23 cellular contexts compared by ENCODE assay signal in the genomic region with DNA sequence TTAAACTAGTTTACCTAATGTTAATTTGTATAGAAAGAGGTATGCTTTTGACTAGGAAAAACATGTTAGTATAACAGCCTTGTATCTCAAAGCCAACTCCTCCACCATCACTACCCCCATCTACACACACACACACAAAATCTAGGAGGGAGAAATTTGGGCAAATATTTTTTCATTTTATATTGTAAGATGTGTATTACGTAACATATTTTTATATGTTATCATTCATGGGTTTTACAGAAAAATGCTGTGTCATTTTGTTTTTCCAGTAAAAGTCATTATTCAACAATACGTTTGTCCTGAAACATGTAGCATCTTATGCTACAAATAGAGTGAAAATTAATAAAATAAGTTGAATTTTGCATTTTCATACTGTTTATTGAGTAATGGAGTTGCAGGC. TPM values are rescaled to one million over a fixed set of nuclear protein-coding genes. Genes with fewer than 3 reads are reported as not detected.
DNase-seq lines count a peak whose midpoint lies in the region; ATAC-seq and TF ChIP-seq lines count a peak whose summit lies in the region.
"Had no signal": no experiment of that assay in that cellular context is flagged by ENCODE, and none has a peak within 500 bp of the region (broad histone marks: within the 10 kb centered on the region; RNA-seq: fewer than 3 reads in every experiment).

No MANE protein-coding gene starts in this region.

- no peak overlapping the region for H2AK9ac ChIP-seq in IMR-90 (replicated peaks; ENCODE audit: low read depth, low read length, poor library complexity)

- no peak for TF ChIP-seq EP300 in transverse colon (IDR thresholded peaks at IDR 0.05; ENCODE audit: low read depth)

- intact Hi-C loops in IMR-90 (cut with micrococcal nuclease): no loop called here
- intact Hi-C loops in transverse colon (cut with DNase I; ENCODE audit: low total_unique reads): no loop called here

- no peak overlapping the region for H3K4ac ChIP-seq in IMR-90 (ENCODE audit: low read depth, low read length)

- no peaks in the 10 kb centered on the region for H3K79me1 ChIP-seq in IMR-90 (ENCODE audit: low read depth in 1 of 2, low read length in 2 of 2)

- H3K9me3 ChIP-seq in IMR-90 (ENCODE audit: control insufficient read depth, insufficient read depth, low read length) (no peaks in the 10 kb centered on the region), hepatocyte (ENCODE audit: low read depth) (peaks cover 6% of the 10 kb centered on the region), transverse colon (no peaks in the 10 kb centered on the region)
- H3K9me3 ChIP-seq: MG63 had no signal

- no peaks in the 10 kb centered on the region for H3K9me2 ChIP-seq in hepatocyte (replicated peaks; ENCODE audit: insufficient read depth)

- no peaks in the 10 kb centered on the region for H4K20me1 ChIP-seq in IMR-90 (ENCODE audit: insufficient read depth, low read length)
- H4K20me1 ChIP-seq in hepatocyte (ENCODE audit: insufficient read depth, poor library complexity, severe bottlenecking): no peaks in the 10 kb centered on the region

- POLR2A ChIA-PET in IMR-90 (lab: Charles Lee; ENCODE audit: unreplicated experiment): no interaction called here

- H2AK5ac ChIP-seq in IMR-90 (ENCODE audit: low read depth, low read length): no peak overlapping the region

- ATAC-seq in IMR-90 (ENCODE audit: low read depth): no peak
- ATAC-seq: GM12878, K562 had no signal

- H3K79me2 ChIP-seq in hepatocyte: peaks cover 12% of the 10 kb centered on the region

- H2BK20ac ChIP-seq in IMR-90 (ENCODE audit: low read depth, low read length): no peak overlapping the region

- no peak overlapping the region for H2BK15ac ChIP-seq in IMR-90 (ENCODE audit: low read depth, low read length)

- no peak overlapping the region for H3K18ac ChIP-seq in IMR-90 (ENCODE audit: low read depth, low read length)

- DNase-seq in T-helper 1 cell (no peak), IMR-90 (no peak), hepatocyte (ENCODE audit: low spot score) (no peak), transverse colon (no peak), activated T-cell treated with anti-CD3 and anti-CD28 coated beads for 4 hours (no peak), GOT3 (lab: John Stamatoyannopoulos, UW) (no peak)
- DNase-seq: 8988T; Caco-2; CD4-positive, alpha-beta memory T cell; GM23248; H9; MG63; NCI-H1694; NCI-H2029 treated with DMSO at 0.1 percent for 48 hours; NCI-H69; Right ventricle myocardium superior; RPMI8226 had no signal

- dilution Hi-C loops in IMR-90 (cut with HindIII; ENCODE audit: low sequenced_read_pairs, unreplicated experiment): no loop called here

- TF ChIP-seq POLR2A in IMR-90 (IDR thresholded peaks at IDR 0.05; ENCODE audit: low read depth, low read length): no peak
- TF ChIP-seq POLR2A in transverse colon (IDR thresholded peaks at IDR 0.05): no peak

- in situ Hi-C loops in IMR-90 (cut with MboI; ENCODE audit: low sequenced_read_pairs): no loop called here
- in situ Hi-C loops in transverse colon (cut with MboI; ENCODE audit: low pct_ligation_motif_present in 1 of 4, low pct_unique_long_range_greater_than_20kb in 1 of 4, low sequenced_read_pairs in 3 of 4): no loop called here

- H3K27me3 Mint-ChIP-seq in T-helper 1 cell treated with Interleukin-12 subunit alpha and Interleukin-12 subunit beta and Interleukin-4 antibody, amounts not matched to agents 30 μg/mL and 1 μg/mL, for 36 hours (ENCODE audit: low read depth): no peaks in the 10 kb centered on the region
- H3K27me3 Mint-ChIP-seq: CD4-positive, alpha-beta memory T cell had no signal

- no peak overlapping the region for H3K23ac ChIP-seq in IMR-90 (ENCODE audit: low read depth, low read length)

- TF ChIP-seq CTCF in IMR-90 (conservative IDR thresholded peaks at IDR 0.05; ENCODE audit: low read depth, low read length) (no peak), hepatocyte (IDR thresholded peaks at IDR 0.05; ENCODE audit: poor library complexity) (no peak), transverse colon (IDR thresholded peaks at IDR 0.05) (no peak)

- no peak overlapping the region for H4K8ac ChIP-seq in IMR-90 (ENCODE audit: low read depth in 2 of 2, low read length in 2 of 2)

- no TSS peak for BruUV-seq in IMR-90 (replicated peaks; lab: Mats Ljungman, UMichigan)

- H3K9ac ChIP-seq in IMR-90 (ENCODE audit: low read depth, low read length): no peak overlapping the region
- H3K9ac ChIP-seq: GM23248 had no signal

- H3K27ac ChIP-seq in IMR-90 (ENCODE audit: insufficient read depth, low read length) (no peak overlapping the region), hepatocyte (peak overlapping the region; percentile 89), transverse colon (peak overlapping the region in 3 of 4 donors; percentile 61 to 83 (median 82))
- H3K27ac ChIP-seq: GM23248 had no signal

- H3K9me1 ChIP-seq in IMR-90 (ENCODE audit: insufficient read depth, low read length): no peaks in the 10 kb centered on the region

- no peak overlapping the region for H3K56ac ChIP-seq in IMR-90 (ENCODE audit: extremely low read depth, insufficient read depth, low read length)

- no peak overlapping the region for H4K91ac ChIP-seq in IMR-90 (ENCODE audit: insufficient read depth, low read depth, low read length)

- H2BK120ac ChIP-seq in IMR-90 (ENCODE audit: low read depth, low read length): no peak overlapping the region

- H3K36me3 ChIP-seq in IMR-90 (ENCODE audit: control insufficient read depth, insufficient read depth, low read length) (no peaks in the 10 kb centered on the region), hepatocyte (replicated peaks; ENCODE audit: insufficient read depth, low read depth) (no peaks in the 10 kb centered on the region), transverse colon (no peaks in the 10 kb centered on the region)
- H3K36me3 ChIP-seq: MG63 had no signal

- H3K9me3 Mint-ChIP-seq in T-helper 1 cell treated with Interleukin-12 subunit alpha and Interleukin-12 subunit beta and Interleukin-4 antibody, amounts not matched to agents 30 μg/mL and 1 μg/mL, for 36 hours: no peaks in the 10 kb centered on the region

- no peaks in the 10 kb centered on the region for H3K4me1 ChIP-seq in IMR-90 (ENCODE audit: control insufficient read depth, insufficient read depth, low read length)
- peaks cover 34% of the 10 kb centered on the region for H3K4me1 ChIP-seq in hepatocyte (ENCODE audit: insufficient read depth)
- peaks cover 0 to 35% (median 17%) of the 10 kb centered on the region in 4 donors for H3K4me1 ChIP-seq in transverse colon

- H3K4me2 ChIP-seq in IMR-90 (ENCODE audit: low read depth, low read length) (no peak overlapping the region), hepatocyte (peak overlapping the region; percentile 65)

- H2AFZ ChIP-seq in IMR-90 (replicated peaks; ENCODE audit: low read length, poor library complexity): no peak overlapping the region
- H2AFZ ChIP-seq in hepatocyte: no peak overlapping the region
- H2AFZ ChIP-seq: GM23248 had no signal

- H3K4me3 ChIP-seq in IMR-90 (ENCODE audit: insufficient read depth, low read depth, low read length): no peak overlapping the region
- H3K4me3 ChIP-seq in hepatocyte: no peak overlapping the region
- peak overlapping the region in 1 of 4 donors; percentile 44 for H3K4me3 ChIP-seq in transverse colon
- H3K4me3 ChIP-seq: GM12878, GM23248, K562, MG63 had no signal

- TF ChIP-seq RAD21 in IMR-90 (IDR thresholded peaks at IDR 0.05; ENCODE audit: low read length): no peak

- H2BK5ac ChIP-seq in IMR-90 (ENCODE audit: low read depth, low read length, poor library complexity, severe bottlenecking): no peak overlapping the region

- peaks cover 13% of the 10 kb centered on the region for H3K36me3 Mint-ChIP-seq in T-helper 1 cell treated with Interleukin-12 subunit alpha and Interleukin-12 subunit beta and Interleukin-4 antibody, amounts not matched to agents 30 μg/mL and 1 μg/mL, for 36 hours (ENCODE audit: low read depth)

- peaks cover 38% of the 10 kb centered on the region for H3K4me1 Mint-ChIP-seq in T-helper 1 cell treated with Interleukin-12 subunit alpha and Interleukin-12 subunit beta and Interleukin-4 antibody, amounts not matched to agents 30 μg/mL and 1 μg/mL, for 36 hours (ENCODE audit: low read depth)
- H3K4me1 Mint-ChIP-seq: H9 had no signal

- H3K4me3 Mint-ChIP-seq in T-helper 1 cell treated with Interleukin-12 subunit alpha and Interleukin-12 subunit beta and Interleukin-4 antibody, amounts not matched to agents 30 μg/mL and 1 μg/mL, for 36 hours: peak overlapping the region; percentile 45
- H3K4me3 Mint-ChIP-seq: H9 had no signal

- CTCF ChIA-PET in IMR-90 (lab: Yijun Ruan, JAX): no interaction called here

- H4K5ac ChIP-seq in IMR-90 (ENCODE audit: low read depth, low read length): no peak overlapping the region

- H3K27me3 ChIP-seq in IMR-90 (ENCODE audit: control insufficient read depth, insufficient read depth, low read length): no peaks in the 10 kb centered on the region
- H3K27me3 ChIP-seq in hepatocyte: no peaks in the 10 kb centered on the region
- H3K27me3 ChIP-seq in transverse colon: no peaks in the 10 kb centered on the region
- H3K27me3 ChIP-seq: MG63 had no signal

- no peak overlapping the region for H3K14ac ChIP-seq in IMR-90 (replicated peaks; ENCODE audit: low read depth, low read length)

- H3K27ac Mint-ChIP-seq in T-helper 1 cell treated with Interleukin-12 subunit alpha and Interleukin-12 subunit beta and Interleukin-4 antibody, amounts not matched to agents 30 μg/mL and 1 μg/mL, for 36 hours: no peak overlapping the region
- H3K27ac Mint-ChIP-seq: H9 had no signal

- WGBS in IMR-90 (ENCODE audit: extremely low coverage in 2 of 2, insufficient read length in 1 of 2), 2 experiments: no CpG with 5 or more reads among the region's 2 CpGs
- WGBS in hepatocyte (ENCODE audit: low lambda C conversion rate, missing lambda C conversion rate): 97% methylated on average over 2 of the region's 2 CpGs
- WGBS in transverse colon (ENCODE audit: low coverage in 1 of 2), 2 donors: 82 to 85% methylated on average over 2 of the region's 2 CpGs

TF ChIP-seq in IMR-90, 13 proteins besides CTCF, POLR2A, EP300 and RAD21:
- TF ChIP-seq NFE2L2 (IDR thresholded peaks at IDR 0.05; ENCODE audit: low read depth, low read length): peak; percentile 30; the same call in 1 of the 2 replicates
- no peak for TF ChIP-seq CHD1 (IDR thresholded peaks at IDR 0.05; ENCODE audit: low read depth, low read length)
TF ChIP-seq in IMR-90: peak in this region for 1.

RNA-seq across cellular contexts. Expression of a gene that starts 3.0 kb away (rescaled TPM):
- total RNA-seq in IMR-90 (2012; rRNA removed): under 0.01 and 0.18 TPM in 2 replicates
- 0.04 and 0.05 TPM in 2 replicates for polyA plus RNA-seq in IMR-90 (2012; rRNA removed)
- polyA plus RNA-seq in IMR-90 (2012; cell fraction: cytosol; rRNA removed): 0.01 TPM in 1 of 2 replicates, not detected in the other
- polyA plus RNA-seq in IMR-90 (2012; cell fraction: nucleus; rRNA removed; ENCODE audit: low replicate concordance): 0.01 TPM in 2 replicates
- total RNA-seq in hepatocyte: 46.5 and 53.8 TPM in 2 replicates
- polyA plus RNA-seq in hepatocyte: 10.1 and 10.7 TPM in 2 replicates
- total RNA-seq in transverse colon: 100 to 1,000 TPM; 105 to 212 (median 147) TPM
- total RNA-seq: H9, HT-29, SK-MEL-5 had no signal
- polyA plus RNA-seq: BJ, K562 had no signal

Comparison
In these comparisons a context has a peak if more than half of its experiments do, and no peak if none do; other contexts are left out.
1. RNA of a gene that starts 3.0 kb away (total RNA-seq): 105 to 212 TPM in transverse colon and 46.5 to 53.8 TPM in hepatocyte; under 0.01 to 0.18 TPM in IMR-90; every median in the first group is over 10 times any median in the second.